27 cellular contexts compared by ENCODE assay signal in genomic region chr16:79497951-79498350, GRCh38.
"Had no signal": no experiment of that assay in that cellular context is flagged by ENCODE, and none has a peak within 500 bp of the region (broad histone marks: within the 10 kb centered on the region; RNA-seq: fewer than 3 reads in every experiment).

No MANE protein-coding gene starts in this region.

- H3K27me3 ChIP-seq: adrenal gland, body of pancreas, breast epithelium, SJCRH30 had no signal

- H3K4me3 ChIP-seq: adrenal gland, body of pancreas, breast epithelium, K562, SJCRH30, SK-N-MC had no signal

- H3K4me3 Mint-ChIP-seq: activated CD4-positive, alpha-beta T cell treated with anti-CD3 and anti-CD28 coated beads for 36 hours; activated CD4-positive, alpha-beta T cell treated with anti-CD3 and anti-CD28 coated beads, Interleukin-2, amount 10 ng/mL, durations not matched to agents 7 days and 5 days; activated naive CD4-positive, alpha-beta T cell treated with anti-CD3 and anti-CD28 coated beads for 36 hours; activated T-cell treated with anti-CD3 and anti-CD28 coated beads, Interleukin-2, amount 50 U/mL, for 24 hours; T-helper 2 cell treated with Interferon-gamma antibody and Interleukin-4, amounts not matched to agents 5 μg/mL and 100 μg/mL, for 36 hours; WTC11 had no signal

- H3K27me3 Mint-ChIP-seq: activated CD4-positive, alpha-beta T cell treated with anti-CD3 and anti-CD28 coated beads for 36 hours; activated CD4-positive, alpha-beta T cell treated with anti-CD3 and anti-CD28 coated beads, Interleukin-2, amount 10 ng/mL, durations not matched to agents 7 days and 5 days; activated T-cell treated with anti-CD3 and anti-CD28 coated beads, Interleukin-2, amount 50 U/mL, for 24 hours had no signal

- H3K27ac Mint-ChIP-seq: activated CD4-positive, alpha-beta T cell treated with anti-CD3 and anti-CD28 coated beads for 36 hours; activated naive CD4-positive, alpha-beta T cell treated with anti-CD3 and anti-CD28 coated beads for 36 hours; activated T-cell treated with anti-CD3 and anti-CD28 coated beads, Interleukin-2, amount 50 U/mL, for 24 hours; T-helper 2 cell treated with Interferon-gamma antibody and Interleukin-4, amounts not matched to agents 5 μg/mL and 100 μg/mL, for 36 hours; WTC11 had no signal

- H3K36me3 ChIP-seq: adrenal gland, breast epithelium, SJCRH30 had no signal

- H3K27ac ChIP-seq: adrenal gland, body of pancreas, breast epithelium, SJCRH30, SK-N-MC had no signal

- DNase-seq: activated CD4-positive, alpha-beta T cell treated with anti-CD3 and anti-CD28 coated beads for 36 hours; activated CD4-positive, alpha-beta T cell treated with anti-CD3 and anti-CD28 coated beads, Interleukin-2, amount 10 ng/mL, durations not matched to agents 7 days and 5 days; activated CD4-positive, alpha-beta T cell treated with anti-CD3 and anti-CD28 coated beads, Interleukin-2, amount 50 U/mL, for 48 hours; activated CD8-positive, alpha-beta memory T cell treated with anti-CD3 and anti-CD28 coated beads for 24 hours; activated gamma-delta T cell treated with Interleukin-2 at 50 U/mL for 16 hours; activated naive CD4-positive, alpha-beta T cell treated with anti-CD3 and anti-CD28 coated beads for 36 hours; activated T-cell treated with anti-CD3 and anti-CD28 coated beads, Interleukin-2, amount 50 U/mL, for 24 hours; adrenal gland; body of pancreas; cerebellar nuclear complex; NCI-H1105; NCI-H1417 treated with DMSO at 0.1 percent for 48 hours; NCI-H1694; NCI-H2029; NCI-H345; NCI-H526; NCI-H748 treated with DMSO at 0.1 percent for 48 hours; SHP77; SJCRH30 had no signal

- H3K4me1 Mint-ChIP-seq: WTC11 had no signal

- ATAC-seq: activated CD4-positive, alpha-beta T cell treated with anti-CD3 and anti-CD28 coated beads for 36 hours; activated CD4-positive, CD25-positive, alpha-beta regulatory T cell treated with anti-CD3 and anti-CD28 coated beads, Interleukin-2, amount 50 U/mL, for 24 hours; activated naive CD4-positive, alpha-beta T cell treated with anti-CD3 and anti-CD28 coated beads, Interleukin-2, amount 50 U/mL, for 72 hours; body of pancreas; K562; Panc1; WTC11 had no signal

- H3K4me1 ChIP-seq: body of pancreas, breast epithelium, SJCRH30 had no signal

- H3K9me3 ChIP-seq: adrenal gland, body of pancreas, breast epithelium, SJCRH30 had no signal
